In the genomic region with DNA sequence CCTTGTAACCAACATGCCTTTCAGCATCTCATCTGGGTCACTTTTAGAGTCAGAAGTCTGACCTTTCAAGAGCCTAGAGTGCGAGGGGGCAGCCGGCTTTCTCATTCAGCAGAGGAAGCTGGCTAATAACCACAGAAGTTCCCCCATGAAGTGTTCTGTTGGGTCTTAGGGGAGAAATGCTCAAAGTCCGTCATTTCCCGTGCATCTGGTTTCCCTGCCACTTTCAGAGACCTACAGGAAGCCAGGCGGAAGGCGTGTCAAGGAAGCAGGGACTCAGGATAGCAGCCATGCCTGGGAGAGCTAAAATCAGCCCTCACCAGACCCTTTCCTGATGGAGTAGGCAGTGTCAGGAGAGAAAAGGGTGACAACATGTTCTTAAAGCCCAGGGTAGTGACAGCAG, we compare ENCODE assay signal across 12 cellular contexts.
A peak's percentile ranks its signal among the peaks of the same experiment; 100 is the strongest.
DNase-seq lines count a peak whose midpoint lies in the region; ATAC-seq, FAIRE-seq and TF ChIP-seq lines count a peak whose summit lies in the region.
"Had no signal": no experiment of that assay in that cellular context is flagged by ENCODE, and none has a peak within 500 bp of the region (broad histone marks: within the 10 kb centered on the region; RNA-seq: fewer than 3 reads in every experiment).

No MANE protein-coding gene starts in this region.

- peak; percentile 27 for ATAC-seq in GM19463 (IDR thresholded peaks at IDR 0.05; ENCODE audit: unreplicated experiment)
- ATAC-seq in left colon, result no peak
- no peak for ATAC-seq in HG03457 (IDR thresholded peaks at IDR 0.05; ENCODE audit: unreplicated experiment)

- no peak for FAIRE-seq in urothelium cell line (lab: Jason Lieb, UNC)

- intact Hi-C loops in left colon (cut with DNase I, micrococcal nuclease), result no loop called here

- no peaks in the 10 kb centered on the region for H3K27me3 ChIP-seq in BLaER1 treated with 17β-estradiol and CSF1 and Interleukin-3, amounts not matched to agents 10 nM and 100 nM
- H3K27me3 ChIP-seq in Loucy (ENCODE audit: insufficient read depth, low read length, poor library complexity, severe bottlenecking) (no peaks in the 10 kb centered on the region), brain microvascular endothelial cell (replicated peaks) (no peaks in the 10 kb centered on the region)
- H3K27me3 ChIP-seq: uterus had no signal

- H3K9me3 ChIP-seq in BLaER1 treated with 17β-estradiol and CSF1 and Interleukin-3, amounts not matched to agents 10 nM and 100 nM (replicated peaks in 1 of 11), result no peaks in the 10 kb centered on the region
- H3K9me3 ChIP-seq in Loucy (ENCODE audit: insufficient read depth, low read depth, low read length), result no peaks in the 10 kb centered on the region
- H3K9me3 ChIP-seq: uterus had no signal

- TF ChIP-seq CTCF in Loucy (conservative IDR thresholded peaks at IDR 0.05; ENCODE audit: low read length), result no peak
- no peak for TF ChIP-seq CTCF in brain microvascular endothelial cell (IDR thresholded peaks at IDR 0.05; ENCODE audit: low read depth, low read length, missing control alignments)

- DNase-seq in left colon (peak; percentile 16 to 28), RPMI8226 (no peak), urothelium cell line (ENCODE audit: low spot score) (no peak), brain microvascular endothelial cell (no peak)
- DNase-seq: activated B cell treated with CpG ODN at 0.5 μM for 24 hours, HFFc6, SIG-M5 had no signal

- peak overlapping the region; percentile 76 to 96 (median 88) for H3K4me2 ChIP-seq in BLaER1 treated with 17β-estradiol and CSF1 and Interleukin-3, amounts not matched to agents 10 nM and 100 nM
- H3K4me2 ChIP-seq in Loucy (ENCODE audit: low read depth, low read length, poor library complexity, severe bottlenecking), result no peak overlapping the region

- peaks cover 37 to 66% (median 52%) of the 10 kb centered on the region in 10 experiments for H3K4me1 ChIP-seq in BLaER1 treated with 17β-estradiol and CSF1 and Interleukin-3, amounts not matched to agents 10 nM and 100 nM
- H3K4me1 ChIP-seq in Loucy (ENCODE audit: insufficient read depth, low read length, poor library complexity, severe bottlenecking), result peaks cover 34% of the 10 kb centered on the region
- H3K4me1 ChIP-seq: uterus had no signal

- H3F3A ChIP-seq in Loucy (ENCODE audit: low read depth), result no peaks in the 10 kb centered on the region

- no peaks in the 10 kb centered on the region for H4K20me1 ChIP-seq in BLaER1 treated with 17β-estradiol and CSF1 and Interleukin-3, amounts not matched to agents 10 nM and 100 nM
- no peaks in the 10 kb centered on the region for H4K20me1 ChIP-seq in Loucy (ENCODE audit: insufficient read depth, low read length, poor library complexity, severe bottlenecking)

- H2AFZ ChIP-seq in Loucy (ENCODE audit: low read length), result 0 out of 2 replicates have a peak overlapping the region, but pooled peaks have one; percentile 15

- peak overlapping the region in 8 of 10 experiments; percentile 12 to 40 (median 29); a peak in 9 of 20 replicates for H3K4me3 ChIP-seq in BLaER1 treated with 17β-estradiol and CSF1 and Interleukin-3, amounts not matched to agents 10 nM and 100 nM
- H3K4me3 ChIP-seq in Loucy (ENCODE audit: low read length, poor library complexity, severe bottlenecking) (no peak overlapping the region), brain microvascular endothelial cell (ENCODE audit: low read depth, low read length) (no peak overlapping the region)
- H3K4me3 ChIP-seq: uterus had no signal

- H3K9ac ChIP-seq in BLaER1 treated with 17β-estradiol and CSF1 and Interleukin-3, amounts not matched to agents 10 nM and 100 nM, result peak overlapping the region; percentile 27 to 75 (median 67); a peak in 18 of 22 replicates
- no peak overlapping the region for H3K9ac ChIP-seq in Loucy (ENCODE audit: low read depth, low read length, poor library complexity, severe bottlenecking)

- no peaks in the 10 kb centered on the region for H3K79me2 ChIP-seq in Loucy (ENCODE audit: insufficient read depth, low read length)

- peak overlapping the region; percentile 2 to 86 (median 78); a peak in 20 of 22 replicates for H3K27ac ChIP-seq in BLaER1 treated with 17β-estradiol and CSF1 and Interleukin-3, amounts not matched to agents 10 nM and 100 nM
- no peak overlapping the region for H3K27ac ChIP-seq in brain microvascular endothelial cell

- no peaks in the 10 kb centered on the region for H3K36me3 ChIP-seq in BLaER1 treated with 17β-estradiol and CSF1 and Interleukin-3, amounts not matched to agents 10 nM and 100 nM
- H3K36me3 ChIP-seq in Loucy (ENCODE audit: insufficient read depth, low read length) (no peaks in the 10 kb centered on the region), brain microvascular endothelial cell (replicated peaks) (no peaks in the 10 kb centered on the region)
- H3K36me3 ChIP-seq: uterus had no signal

- in situ Hi-C loops in brain microvascular endothelial cell (cut with HindIII; ENCODE audit: low pct_ligation_motif_present, low sequenced_read_pairs), result no loop called here

- H3K9me2 ChIP-seq in Loucy (replicated peaks; ENCODE audit: low read depth, low read length), result no peaks in the 10 kb centered on the region

Comparison
In these comparisons a context has a peak if more than half of its experiments do, and no peak if none do; other contexts are left out.
1. H3K4me3 ChIP-seq: peak in BLaER1 treated with 17β-estradiol and CSF1 and Interleukin-3, amounts not matched to agents 10 nM and 100 nM (8 of 10); none in Loucy (single experiment) and brain microvascular endothelial cell (single experiment).
2. DNase-seq: peak in left colon (2 of 2); none in RPMI8226 (single experiment), urothelium cell line (single experiment) and brain microvascular endothelial cell (single experiment).